Comparison of ENCODE assay signal across 9 cellular contexts in genomic region chr19:45103200-45103624, GRCh38. TPM values are rescaled to one million over a fixed set of nuclear protein-coding genes. Genes with fewer than 3 reads are reported as not detected.
DNase-seq lines count a peak whose midpoint lies in the region; ATAC-seq, FAIRE-seq and TF ChIP-seq lines count a peak whose summit lies in the region.
"Had no signal": no experiment of that assay in that cellular context is flagged by ENCODE, and none has a peak within 500 bp of the region (broad histone marks: within the 10 kb centered on the region; RNA-seq: fewer than 3 reads in every experiment).

No MANE protein-coding gene starts in this region.

- peak; percentile 75 to 83 for ATAC-seq in activated naive CD4-positive, alpha-beta T cell treated with anti-CD3 and anti-CD28 coated beads, Interleukin-2, amount 50 U/mL, for 72 hours

- H3K27ac ChIP-seq in 22Rv1 (peak overlapping the region; percentile 81), kidney (ENCODE audit: low read depth in 2 of 2, low read length in 2 of 2) (peak overlapping the region; percentile 43 to 59), suprapubic skin (no peak overlapping the region), esophagus squamous epithelium (peak overlapping the region in 1 of 4 donors; percentile 39)

- 48% methylated on average over 10 of the region's 19 CpGs for WGBS in suprapubic skin
- 45 to 54% methylated on average over 2 to 12 of the region's 19 CpGs for WGBS in esophagus squamous epithelium, 2 donors

- FAIRE-seq in kidney (lab: Jason Lieb, UNC) = no peak

- peaks cover 64 to 65% of the 10 kb centered on the region in 2 donors for H3K4me1 ChIP-seq in kidney (ENCODE audit: control insufficient read depth in 1 of 2, insufficient read depth in 1 of 2, low read depth in 1 of 2, low read length in 2 of 2)
- peaks cover 61% of the 10 kb centered on the region for H3K4me1 ChIP-seq in suprapubic skin
- H3K4me1 ChIP-seq in esophagus squamous epithelium = peaks cover 40 to 79% (median 47%) of the 10 kb centered on the region in 3 donors

- H3K9me3 ChIP-seq in kidney (ENCODE audit: control insufficient read depth in 1 of 2, low read length in 2 of 2) (no peaks in the 10 kb centered on the region), suprapubic skin (no peaks in the 10 kb centered on the region), esophagus squamous epithelium (no peaks in the 10 kb centered on the region)

- TF ChIP-seq CTCF in 22Rv1 (IDR thresholded peaks at IDR 0.05) (no peak), HFF-Myc (IDR thresholded peaks at IDR 0.05; ENCODE audit: low read depth, low read length, missing control alignments) (no peak), kidney (IDR thresholded peaks at IDR 0.05; ENCODE audit: borderline replicate concordance, extremely low read depth, insufficient read depth) (no peak), suprapubic skin (IDR thresholded peaks at IDR 0.05) (no peak), esophagus squamous epithelium (IDR thresholded peaks at IDR 0.05) (no peak)

- H3K27ac Mint-ChIP-seq in activated naive CD4-positive, alpha-beta T cell treated with anti-CD3 and anti-CD28 coated beads, Interleukin-2, amount 50 U/mL, for 72 hours = no peak overlapping the region
- no peak overlapping the region for H3K27ac Mint-ChIP-seq in T-helper 2 cell treated with Interferon-gamma antibody and Interleukin-4, amounts not matched to agents 5 μg/mL and 100 μg/mL, for 36 hours

- TF ChIP-seq POLR2A in suprapubic skin (IDR thresholded peaks at IDR 0.05) (no peak), esophagus squamous epithelium (IDR thresholded peaks at IDR 0.05) (no peak)

- intact Hi-C loops in kidney (cut with DNase I) = no loop called here
- intact Hi-C loops in esophagus squamous epithelium (cut with DNase I) = no loop called here

- H3K36me3 ChIP-seq in kidney (ENCODE audit: control insufficient read depth in 1 of 2, insufficient read depth in 2 of 2, low read length in 2 of 2) (no peaks in the 10 kb centered on the region), suprapubic skin (no peaks in the 10 kb centered on the region), esophagus squamous epithelium (no peaks in the 10 kb centered on the region)

- DNase-seq in HFF-Myc (ENCODE audit: extremely low read depth, low read depth) = no peak
- DNase-seq in activated naive CD4-positive, alpha-beta T cell treated with anti-CD3 and anti-CD28 coated beads, Interleukin-2, amount 50 U/mL, for 72 hours (ENCODE audit: low spot score in 2 of 2) = peak in 1 of 2 donors; percentile 40
- no peak for DNase-seq in kidney
- DNase-seq in suprapubic skin (ENCODE audit: low spot score in 2 of 2) = no peak
- DNase-seq in NK-92 (lab: John Stamatoyannopoulos, UW; ENCODE audit: unreplicated experiment) = no peak
- no peak for DNase-seq in T-helper 2 cell treated with Interferon-gamma antibody and Interleukin-4, amounts not matched to agents 5 μg/mL and 100 μg/mL, for 36 hours (ENCODE audit: low spot score)
- no peak for DNase-seq in esophagus squamous epithelium (lab: John Stamatoyannopoulos, UW)

- H3K27me3 Mint-ChIP-seq in T-helper 2 cell treated with Interferon-gamma antibody and Interleukin-4, amounts not matched to agents 5 μg/mL and 100 μg/mL, for 36 hours (ENCODE audit: low read depth) = no peaks in the 10 kb centered on the region

- H3K4me1 Mint-ChIP-seq in T-helper 2 cell treated with Interferon-gamma antibody and Interleukin-4, amounts not matched to agents 5 μg/mL and 100 μg/mL, for 36 hours (ENCODE audit: low read depth) = peaks cover 22% of the 10 kb centered on the region

- H3K9me3 Mint-ChIP-seq in activated naive CD4-positive, alpha-beta T cell treated with anti-CD3 and anti-CD28 coated beads, Interleukin-2, amount 50 U/mL, for 72 hours = no peaks in the 10 kb centered on the region
- no peaks in the 10 kb centered on the region for H3K9me3 Mint-ChIP-seq in T-helper 2 cell treated with Interferon-gamma antibody and Interleukin-4, amounts not matched to agents 5 μg/mL and 100 μg/mL, for 36 hours

- H3K27me3 ChIP-seq in suprapubic skin (no peaks in the 10 kb centered on the region), esophagus squamous epithelium (no peaks in the 10 kb centered on the region)

- TF ChIP-seq EP300 in suprapubic skin (IDR thresholded peaks at IDR 0.05) = no peak

- H3K36me3 Mint-ChIP-seq in activated naive CD4-positive, alpha-beta T cell treated with anti-CD3 and anti-CD28 coated beads, Interleukin-2, amount 50 U/mL, for 72 hours = no peaks in the 10 kb centered on the region
- H3K36me3 Mint-ChIP-seq in T-helper 2 cell treated with Interferon-gamma antibody and Interleukin-4, amounts not matched to agents 5 μg/mL and 100 μg/mL, for 36 hours (ENCODE audit: low read depth) = no peaks in the 10 kb centered on the region

- H3K4me3 ChIP-seq in HFF-Myc (replicated peaks; ENCODE audit: low read depth, low read length) (0 out of 2 replicates have a peak overlapping the region, but pooled peaks have one; percentile 1), kidney (ENCODE audit: low read length in 2 of 2) (peak overlapping the region; percentile 18 to 47), suprapubic skin (no peak overlapping the region), esophagus squamous epithelium (peak overlapping the region in 2 of 4 donors; percentile 18 to 35)

- peak overlapping the region in 1 of 2 donors; percentile 22 for H3K9ac ChIP-seq in kidney (ENCODE audit: low read length in 2 of 2)

- no peak overlapping the region for H3K4me3 Mint-ChIP-seq in T-helper 2 cell treated with Interferon-gamma antibody and Interleukin-4, amounts not matched to agents 5 μg/mL and 100 μg/mL, for 36 hours

RNA-seq across cellular contexts. Expression of gene PPP1R37, which starts 10.2 kb away (rescaled TPM):
- 10 to 100 TPM; 12.4 to 18.3 TPM for total RNA-seq in activated naive CD4-positive, alpha-beta T cell treated with anti-CD3 and anti-CD28 coated beads, Interleukin-2, amount 50 U/mL, for 72 hours
- total RNA-seq in kidney (33.0 TPM), suprapubic skin (10 to 100 TPM; 24.6 to 43.1 (median 33.5) TPM), esophagus squamous epithelium (10 to 100 TPM; 25.1 to 35.5 (median 30.8) TPM)
- polyA plus RNA-seq in kidney (ENCODE audit: insufficient read depth, low read depth, low replicate concordance) = 21.6 TPM

RNA-seq across cellular contexts. Expression of gene GEMIN7, which starts 24.2 kb away (rescaled TPM):
- 10 to 100 TPM in 1 of 2 donors, 1 to 10 TPM in 1; 8.3 to 54.3 TPM for total RNA-seq in activated naive CD4-positive, alpha-beta T cell treated with anti-CD3 and anti-CD28 coated beads, Interleukin-2, amount 50 U/mL, for 72 hours
- total RNA-seq in kidney (17.2 TPM), suprapubic skin (10 to 100 TPM; 18.8 to 29.8 (median 20.5) TPM), esophagus squamous epithelium (10 to 100 TPM; 22.3 to 28.0 (median 25.4) TPM)
- polyA plus RNA-seq in kidney (ENCODE audit: insufficient read depth, low read depth, low replicate concordance) = 32.2 TPM

RNA-seq across cellular contexts. Expression of gene ZNF296, which starts 26.9 kb away (rescaled TPM):
- total RNA-seq in activated naive CD4-positive, alpha-beta T cell treated with anti-CD3 and anti-CD28 coated beads, Interleukin-2, amount 50 U/mL, for 72 hours = 1 to 10 TPM; 2.3 to 6.7 TPM
- total RNA-seq in kidney (2.1 TPM), suprapubic skin (1 to 10 TPM; 4.3 to 5.8 (median 4.9) TPM), esophagus squamous epithelium (10 to 100 TPM in 1 of 4 donors, 1 to 10 TPM in 3; 4.0 to 17.7 (median 4.5) TPM)
- polyA plus RNA-seq in kidney (ENCODE audit: insufficient read depth, low read depth, low replicate concordance) = 1.2 TPM
- total RNA-seq: LHCN-M2 had no signal

RNA-seq across cellular contexts. Expression of gene NKPD1, which starts 57.6 kb away (rescaled TPM):
- total RNA-seq in activated naive CD4-positive, alpha-beta T cell treated with anti-CD3 and anti-CD28 coated beads, Interleukin-2, amount 50 U/mL, for 72 hours = under 1 TPM in 1 of 2 donors, not detected in 1; 0.14 TPM
- 0.09 TPM for total RNA-seq in kidney
- not detected for polyA plus RNA-seq in kidney (ENCODE audit: insufficient read depth, low read depth, low replicate concordance)
- total RNA-seq in suprapubic skin = 10 to 100 TPM; 22.4 to 60.4 (median 51.1) TPM
- 1 to 10 TPM; 1.1 to 4.2 (median 2.9) TPM for total RNA-seq in esophagus squamous epithelium
